11 cellular contexts compared by ENCODE assay signal in genomic region chr1:30879126-30879786, GRCh38.
A peak's percentile ranks its signal among the peaks of the same experiment; 100 is the strongest.
DNase-seq lines count a peak whose midpoint lies in the region; ATAC-seq and TF ChIP-seq lines count a peak whose summit lies in the region.
"Had no signal": no experiment of that assay in that cellular context is flagged by ENCODE, and none has a peak within 500 bp of the region (broad histone marks: within the 10 kb centered on the region; RNA-seq: fewer than 3 reads in every experiment).

No MANE protein-coding gene starts in this region.

- H3K4me3 Mint-ChIP-seq in nephron, result no peak overlapping the region
- H3K4me3 Mint-ChIP-seq: immature natural killer cell had no signal

- peak overlapping the region in 2 of 3 experiments; percentile 62 to 77 for H3K27ac Mint-ChIP-seq in nephron
- H3K27ac Mint-ChIP-seq: immature natural killer cell had no signal

- no peak for TF ChIP-seq CTCF in nephron (IDR thresholded peaks at IDR 0.05; ENCODE audit: unreplicated experiment in 3 of 3)

- DNase-seq in EH (ENCODE audit: low read depth), result peak; percentile 47
- DNase-seq in NCI-H446 treated with DMSO at 0.1 percent for 48 hours (lab: John Stamatoyannopoulos, UW), result peak; percentile 12
- peak in 14 of 61 donors; percentile 14 to 61 (median 25) for DNase-seq in caudate nucleus (lab: John Stamatoyannopoulos, UW)
- no peak for DNase-seq in activated CD4-positive, alpha-beta T cell treated with anti-CD3 and anti-CD28 coated beads for 4 hours
- DNase-seq in NCI-H2081 treated with DMSO at 0.1 percent for 48 hours (lab: John Stamatoyannopoulos, UW), result no peak
- DNase-seq in NCI-H128 (lab: John Stamatoyannopoulos, UW; ENCODE audit: unreplicated experiment), result no peak
- DNase-seq: activated naive CD4-positive, alpha-beta T cell treated with Interleukin-2 at 50 U/mL for 16 hours; immature natural killer cell; Right ventricle myocardium superior had no signal

- H3K27me3 Mint-ChIP-seq in nephron (ENCODE audit: low read depth), result peaks cover 16% of the 10 kb centered on the region

- H3K9me3 Mint-ChIP-seq in nephron, result no peaks in the 10 kb centered on the region

- H3K4me1 Mint-ChIP-seq in nephron, result peaks cover 59% of the 10 kb centered on the region
- H3K4me1 Mint-ChIP-seq: immature natural killer cell had no signal

- peak overlapping the region; percentile 93 for H3K27ac ChIP-seq in caudate nucleus (ENCODE audit: low read depth, low read length)

- ATAC-seq in HG03045 (IDR thresholded peaks at IDR 0.05; ENCODE audit: unreplicated experiment), result no peak

- no peaks in the 10 kb centered on the region for H3K36me3 Mint-ChIP-seq in nephron (ENCODE audit: low read depth)
- H3K36me3 Mint-ChIP-seq: immature natural killer cell had no signal

Comparison
In these comparisons a context has a peak if more than half of its experiments do, and no peak if none do; other contexts are left out.
1. DNase-seq: peak in EH (single experiment) and NCI-H446 treated with DMSO at 0.1 percent for 48 hours (single experiment); none in activated CD4-positive, alpha-beta T cell treated with anti-CD3 and anti-CD28 coated beads for 4 hours (0 of 2), NCI-H2081 treated with DMSO at 0.1 percent for 48 hours (single experiment) and NCI-H128 (single experiment).